ENCODE assay signal across 8 cellular contexts in genomic region chr20:17969276-17969883, GRCh38. TPM values are rescaled to one million over a fixed set of nuclear protein-coding genes. Genes with fewer than 3 reads are reported as not detected.
DNase-seq lines count a peak whose midpoint lies in the region; ATAC-seq and TF ChIP-seq lines count a peak whose summit lies in the region.

No MANE protein-coding gene starts in this region.

- peaks cover 1 to 6% of the 10 kb centered on the region in 2 donors for H3K36me3 Mint-ChIP-seq in CD14-positive monocyte

- peak overlapping the region; percentile 88 to 99 for H3K4me3 Mint-ChIP-seq in CD14-positive monocyte

- TF ChIP-seq CTCF in CD14-positive monocyte (IDR thresholded peaks at IDR 0.05) (no peak), RWPE1 (conservative IDR thresholded peaks at IDR 0.05; ENCODE audit: low read depth) (no peak), cardiac fibroblast (IDR thresholded peaks at IDR 0.05; ENCODE audit: low read depth, low read length) (no peak)

- H3K27ac ChIP-seq in RWPE1, result peak overlapping the region; percentile 98

- peak overlapping the region; percentile 76 to 95 for H3K4me3 ChIP-seq in cardiac fibroblast (replicated peaks in 1 of 2; ENCODE audit: low read depth in 2 of 2, low read length in 2 of 2)

- ATAC-seq in GM19025 (IDR thresholded peaks at IDR 0.05; ENCODE audit: low read depth, unreplicated experiment), result peak; percentile 5
- ATAC-seq in HG03196 (IDR thresholded peaks at IDR 0.05; ENCODE audit: unreplicated experiment), result peak; percentile 6
- ATAC-seq in left colon, result peak; percentile 30

- H3K27ac Mint-ChIP-seq in CD14-positive monocyte, result peak overlapping the region; percentile 97 to 100 (median 99)

- intact Hi-C loops in CD14-positive monocyte (cut with micrococcal nuclease), result loop anchor here (5.0 to 10.0 kb wide), 2 partner anchors 287 to 315 kb away; partner anchors contain the start of genes RRBP1 (in 2 of the 2) and ZNF133 (in 1 of the 2)
- intact Hi-C loops in left colon (cut with DNase I, micrococcal nuclease), result no loop called here

- no peaks in the 10 kb centered on the region for H3K27me3 Mint-ChIP-seq in CD14-positive monocyte (ENCODE audit: low read depth in 3 of 3)

- POLR2A ChIA-PET in RWPE1 (lab: Yijun Ruan, JAX; ENCODE audit: low non-redundant PET), result interaction anchor here (0.8 kb wide), 1 partner anchor 22 kb away, joined by 3 read pairs; no protein-coding TSS in a partner anchor

- DNase-seq in CD14-positive monocyte (ENCODE audit: low spot score), result no peak
- peak; percentile 42 for DNase-seq in RWPE1 (ENCODE audit: low spot score)
- DNase-seq in cardiac fibroblast (ENCODE audit: low read depth in 2 of 2), result peak; percentile 49 to 53
- DNase-seq in left colon, result peak in 1 of 2 donors; percentile 63
- DNase-seq in stimulated activated naive CD4-positive, alpha-beta T cell treated with Interleukin-2 at 50 U/mL for 16 hours (lab: John Stamatoyannopoulos, UW), result peak; percentile 41
- DNase-seq in NCI-H187 treated with DMSO at 0.1 percent for 48 hours (lab: John Stamatoyannopoulos, UW), result no peak

- H3K9me3 Mint-ChIP-seq in CD14-positive monocyte, result peaks cover 0 to 1% (median 0%) of the 10 kb centered on the region in 7 donors

- peaks cover 76% of the 10 kb centered on the region for H3K4me1 Mint-ChIP-seq in CD14-positive monocyte

- CTCF ChIA-PET in RWPE1 (lab: Yijun Ruan, JAX), result interaction anchor here (0.6 kb wide), 1 partner anchor 749 kb away, joined by 3 read pairs; no protein-coding TSS in a partner anchor

RNA-seq across cellular contexts. Expression of gene MGME1, which starts 0.6 kb away (rescaled TPM):
- polyA plus RNA-seq in CD14-positive monocyte, result 10 to 100 TPM in 1 of 2 donors, 1 to 10 TPM in 1; 2.5 to 13.4 TPM
- 10 to 100 TPM; 17.1 to 22.0 TPM for total RNA-seq in left colon

RNA-seq across cellular contexts. Expression of gene SNX5, which starts 0.8 kb away (rescaled TPM):
- 10 to 100 TPM; 55.6 to 66.1 TPM for polyA plus RNA-seq in CD14-positive monocyte
- total RNA-seq in left colon, result 10 to 100 TPM; 95.3 to 98.4 TPM

Comparison
In these comparisons a context has a peak if more than half of its experiments do, and no peak if none do; other contexts are left out.
1. DNase-seq: peak in RWPE1 (single experiment), cardiac fibroblast (2 of 2) and stimulated activated naive CD4-positive, alpha-beta T cell treated with Interleukin-2 at 50 U/mL for 16 hours (single experiment); none in CD14-positive monocyte (single experiment) and NCI-H187 treated with DMSO at 0.1 percent for 48 hours (single experiment).
2. intact Hi-C loops: an anchor here in CD14-positive monocyte (5.0 to 10.0 kb wide); none called in left colon.
3. Peak in every context shown above with its lines, with median percentiles within 50 percentile points of each other: ATAC-seq.